10 cellular contexts compared by ENCODE assay signal in the genomic region with DNA sequence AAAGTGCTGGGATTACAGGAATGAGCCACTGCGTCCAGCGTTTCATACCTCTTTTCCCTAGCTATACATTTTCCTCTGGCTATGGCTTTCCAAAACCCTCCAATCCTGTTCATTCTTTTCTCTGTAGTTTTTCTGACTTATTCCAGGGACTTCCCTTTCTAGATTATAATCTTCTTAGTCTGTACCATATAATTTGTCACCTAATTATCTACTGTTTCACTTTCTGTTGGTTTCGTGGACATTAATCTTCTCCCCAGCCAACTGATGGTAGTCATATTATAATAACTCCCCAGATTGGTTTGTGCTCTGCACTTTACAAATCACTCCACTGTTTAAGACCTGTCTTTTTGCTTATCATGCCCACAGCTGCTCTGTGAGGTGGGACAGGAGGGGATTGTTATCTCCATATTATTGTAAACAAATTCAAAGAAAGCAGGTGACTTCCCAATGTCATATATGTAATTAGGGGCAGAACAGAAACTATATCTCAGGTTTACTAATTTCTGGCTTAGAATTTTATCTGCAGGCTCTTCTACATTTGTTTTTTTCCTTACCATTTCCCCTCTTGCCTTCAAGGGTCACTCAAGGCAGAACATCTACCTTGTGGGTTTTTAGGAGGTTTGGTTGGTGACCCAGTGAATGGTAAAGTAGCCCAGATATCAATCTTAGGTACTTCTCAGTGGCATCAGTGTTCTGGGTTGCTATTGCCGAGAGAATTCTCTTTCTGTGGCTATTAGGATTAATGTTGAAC. TPM values are rescaled to one million over a fixed set of nuclear protein-coding genes. Genes with fewer than 3 reads are reported as not detected.
A peak's percentile ranks its signal among the peaks of the same experiment; 100 is the strongest.
DNase-seq lines count a peak whose midpoint lies in the region; ATAC-seq, FAIRE-seq and TF ChIP-seq lines count a peak whose summit lies in the region.
"Had no signal": no experiment of that assay in that cellular context is flagged by ENCODE, and none has a peak within 500 bp of the region (broad histone marks: within the 10 kb centered on the region; RNA-seq: fewer than 3 reads in every experiment).

No MANE protein-coding gene starts in this region.

- H3K9me3 ChIP-seq in T-helper 17 cell (ENCODE audit: control insufficient read depth, low read length, poor library complexity, severe bottlenecking) (no peaks in the 10 kb centered on the region), smooth muscle cell (replicated peaks; ENCODE audit: low read depth) (no peaks in the 10 kb centered on the region)
- H3K9me3 ChIP-seq: SK-N-SH had no signal

- H3K4me3 ChIP-seq in smooth muscle cell, result no peak overlapping the region

- H2AFZ ChIP-seq in smooth muscle cell (ENCODE audit: low read depth), result no peak overlapping the region

- H3K4me1 Mint-ChIP-seq in T-helper 17 cell, result peaks cover 75% of the 10 kb centered on the region
- H3K4me1 Mint-ChIP-seq in osteocyte (ENCODE audit: unreplicated experiment), result peaks cover 16% of the 10 kb centered on the region

- H3K4me1 ChIP-seq in smooth muscle cell (ENCODE audit: low read depth), result peaks cover 14% of the 10 kb centered on the region

- no peak for FAIRE-seq in urothelium cell line (lab: Jason Lieb, UNC)

- H4K20me1 ChIP-seq in smooth muscle cell (ENCODE audit: low read depth), result peaks cover 56% of the 10 kb centered on the region

- ATAC-seq in GM18858 (IDR thresholded peaks at IDR 0.05; ENCODE audit: unreplicated experiment) (peak; percentile 30), HG02588 (IDR thresholded peaks at IDR 0.05; ENCODE audit: unreplicated experiment) (peak; percentile 31), T-helper 17 cell (peak; percentile 41)

- no peak overlapping the region for H3K27ac ChIP-seq in smooth muscle cell (ENCODE audit: low read depth)

- no peaks in the 10 kb centered on the region for H3F3A ChIP-seq in smooth muscle cell (ENCODE audit: low read depth)

- H3K4me3 Mint-ChIP-seq in T-helper 17 cell, result peak overlapping the region; percentile 86
- no peak overlapping the region for H3K4me3 Mint-ChIP-seq in osteocyte (ENCODE audit: unreplicated experiment)

- H3K27me3 Mint-ChIP-seq in T-helper 17 cell, result no peaks in the 10 kb centered on the region
- H3K27me3 Mint-ChIP-seq in osteocyte (ENCODE audit: unreplicated experiment), result no peaks in the 10 kb centered on the region

- H3K9me3 Mint-ChIP-seq in osteocyte (ENCODE audit: unreplicated experiment), result no peaks in the 10 kb centered on the region

- no peak overlapping the region for H3K4me2 ChIP-seq in smooth muscle cell
- H3K4me2 ChIP-seq: SK-N-SH had no signal

- no peak overlapping the region for H3K9ac ChIP-seq in smooth muscle cell (ENCODE audit: low read depth)
- H3K9ac ChIP-seq: SK-N-SH had no signal

- TF ChIP-seq CTCF in osteocyte (IDR thresholded peaks at IDR 0.05), result no peak
- no peak for TF ChIP-seq CTCF in smooth muscle cell (IDR thresholded peaks at IDR 0.05; ENCODE audit: borderline replicate concordance, insufficient read depth, poor library complexity, severe bottlenecking)

- H3K36me3 ChIP-seq in smooth muscle cell (ENCODE audit: low read depth), result no peaks in the 10 kb centered on the region

- peak overlapping the region; percentile 97 for H3K27ac Mint-ChIP-seq in T-helper 17 cell
- H3K27ac Mint-ChIP-seq in osteocyte (ENCODE audit: unreplicated experiment), result peak overlapping the region; percentile 24

- H3K79me2 ChIP-seq in smooth muscle cell (ENCODE audit: low read depth), result peaks cover 42% of the 10 kb centered on the region

- DNase-seq in T-helper 17 cell (no peak), osteocyte (ENCODE audit: extremely low spot score, unreplicated experiment) (no peak), NCI-H446 (lab: John Stamatoyannopoulos, UW) (no peak), NCI-H82 (lab: John Stamatoyannopoulos, UW) (no peak), smooth muscle cell (lab: John Stamatoyannopoulos, UW; ENCODE audit: unreplicated experiment) (no peak), urothelium cell line (ENCODE audit: low spot score) (no peak)
- DNase-seq: H7, SK-N-SH had no signal

- 58% methylated on average over 4 of the region's 4 CpGs for WGBS in smooth muscle cell (ENCODE audit: low lambda C conversion rate)

- H3K36me3 Mint-ChIP-seq in T-helper 17 cell (ENCODE audit: low read depth) (no peaks in the 10 kb centered on the region), osteocyte (ENCODE audit: unreplicated experiment) (no peaks in the 10 kb centered on the region)

- H3K27me3 ChIP-seq in smooth muscle cell (ENCODE audit: low read depth), result no peaks in the 10 kb centered on the region

RNA-seq across cellular contexts. Expression of gene STIM1, which starts 23.9 kb away (rescaled TPM):
- total RNA-seq in T-helper 17 cell (100 to 1,000 TPM; 115 to 125 TPM), osteocyte (45.2 and 46.9 TPM in 2 replicates), smooth muscle cell (19.0 and 31.5 TPM in 2 replicates)
- polyA plus RNA-seq in smooth muscle cell, result 15.3 and 25.3 TPM in 2 replicates

RNA-seq across cellular contexts. Expression of gene RHOG, which starts 38.6 kb away (rescaled TPM):
- total RNA-seq in T-helper 17 cell, result 100 to 1,000 TPM; 114 to 123 TPM
- total RNA-seq in osteocyte, result 44.6 and 46.8 TPM in 2 replicates
- total RNA-seq in smooth muscle cell, result 20.2 and 20.7 TPM in 2 replicates
- 32.7 and 51.3 TPM in 2 replicates for polyA plus RNA-seq in smooth muscle cell
